Comparison of ENCODE assay signal across 26 cellular contexts in the genomic region with DNA sequence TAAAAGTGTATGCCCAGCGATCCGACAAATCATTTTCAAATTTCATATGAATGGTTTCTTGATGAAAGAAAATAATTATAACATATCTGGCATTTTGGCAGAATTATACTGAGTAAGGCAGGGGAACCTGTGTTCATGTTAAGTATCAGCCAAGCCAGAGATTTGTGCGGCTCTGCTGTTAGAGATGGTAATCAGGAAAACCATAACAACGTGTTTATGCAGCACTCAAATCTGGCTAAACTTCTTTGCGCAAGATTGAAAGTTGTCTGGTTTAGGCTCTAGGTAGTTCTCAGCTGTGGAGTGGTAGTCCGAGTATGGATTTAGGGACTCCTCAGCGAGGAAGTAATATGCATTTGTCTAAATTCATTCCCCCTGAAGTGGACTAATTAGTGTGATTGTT.
"Had no signal": no experiment of that assay in that cellular context is flagged by ENCODE, and none has a peak within 500 bp of the region (broad histone marks: within the 10 kb centered on the region; RNA-seq: fewer than 3 reads in every experiment).

No MANE protein-coding gene starts in this region.

- H3K4me3 Mint-ChIP-seq: naive B cell; natural killer cell; nephron progenitor cell; neural progenitor cell; stimulated activated effector memory CD8-positive, alpha-beta T cell treated with anti-CD3 and anti-CD28 coated beads, Interleukin-12 subunit alpha, Interleukin-12 subunit beta, amount 100 ng/mL, for 72 hours; stimulated activated naive CD8-positive, alpha-beta T cell treated with anti-CD3 and anti-CD28 coated beads, Interleukin-15, amount 100 ng/mL, for 72 hours; type B pancreatic cell had no signal

- DNase-seq: heart right ventricle; left cardiac atrium; left lung; lower lobe of right lung; mammary epithelial cell; mesenchymal stem cell; naive B cell; natural killer cell; nephron progenitor cell; occipital lobe; right cardiac atrium; small intestine; spleen; stimulated activated CD4-positive, alpha-beta T cell treated with anti-CD3 and anti-CD28 coated beads, Interleukin-4, amount 100 ng/mL, for 24 hours; stimulated activated naive CD4-positive, alpha-beta T cell treated with Interleukin-2 at 50 U/mL for 16 hours; stimulated activated naive CD8-positive, alpha-beta T cell treated with anti-CD3 and anti-CD28 coated beads, Interleukin-15, amount 100 ng/mL, for 72 hours; substantia nigra; uterus had no signal

- ATAC-seq: heart right ventricle; left cardiac atrium; left lung; lower lobe of right lung; natural killer cell; right cardiac atrium; sciatic nerve; stimulated activated effector memory CD8-positive, alpha-beta T cell treated with anti-CD3 and anti-CD28 coated beads, Interleukin-12 subunit alpha, Interleukin-12 subunit beta, amount 100 ng/mL, for 72 hours had no signal

- H3K36me3 Mint-ChIP-seq: naive B cell; natural killer cell; neural progenitor cell; stimulated activated effector memory CD8-positive, alpha-beta T cell treated with anti-CD3 and anti-CD28 coated beads, Interleukin-12 subunit alpha, Interleukin-12 subunit beta, amount 100 ng/mL, for 72 hours; type B pancreatic cell had no signal

- H3K27ac Mint-ChIP-seq: naive B cell; natural killer cell; nephron progenitor cell; neural progenitor cell; progenitor cell of endocrine pancreas; stimulated activated effector memory CD8-positive, alpha-beta T cell treated with anti-CD3 and anti-CD28 coated beads, Interleukin-12 subunit alpha, Interleukin-12 subunit beta, amount 100 ng/mL, for 72 hours; type B pancreatic cell had no signal

- H3K27ac ChIP-seq: heart right ventricle, hepatocyte, left lung, lower lobe of right lung, neural progenitor cell, neutrophil, spleen, tibial nerve, uterus had no signal

- H3K4me1 Mint-ChIP-seq: naive B cell; natural killer cell; stimulated activated effector memory CD8-positive, alpha-beta T cell treated with anti-CD3 and anti-CD28 coated beads, Interleukin-12 subunit alpha, Interleukin-12 subunit beta, amount 100 ng/mL, for 72 hours; stimulated activated naive CD8-positive, alpha-beta T cell treated with anti-CD3 and anti-CD28 coated beads, Interleukin-15, amount 100 ng/mL, for 72 hours had no signal

- FAIRE-seq: small intestine had no signal

- H3K9me3 Mint-ChIP-seq: natural killer cell; nephron progenitor cell; neural progenitor cell; stimulated activated effector memory CD8-positive, alpha-beta T cell treated with anti-CD3 and anti-CD28 coated beads, Interleukin-12 subunit alpha, Interleukin-12 subunit beta, amount 100 ng/mL, for 72 hours; stimulated activated naive CD8-positive, alpha-beta T cell treated with anti-CD3 and anti-CD28 coated beads, Interleukin-15, amount 100 ng/mL, for 72 hours; type B pancreatic cell had no signal
